8 cellular contexts compared by ENCODE assay signal in genomic region chr2:26299488-26300092, GRCh38. TPM values are rescaled to one million over a fixed set of nuclear protein-coding genes. Genes with fewer than 3 reads are reported as not detected.
A peak's percentile ranks its signal among the peaks of the same experiment; 100 is the strongest.
DNase-seq lines count a peak whose midpoint lies in the region; ATAC-seq and TF ChIP-seq lines count a peak whose summit lies in the region.

No MANE protein-coding gene starts in this region.

- H3K4me3 ChIP-seq in Peyer's patch, result peak overlapping the region; percentile 50 to 66 (median 56)

- H3K9me3 Mint-ChIP-seq in activated naive CD4-positive, alpha-beta T cell treated with anti-CD3 and anti-CD28 coated beads, Interleukin-2, amount 50 U/mL, for 72 hours, result no peaks in the 10 kb centered on the region
- no peaks in the 10 kb centered on the region for H3K9me3 Mint-ChIP-seq in endothelial cell (ENCODE audit: unreplicated experiment)

- no peak overlapping the region for H3K4me3 Mint-ChIP-seq in endothelial cell (ENCODE audit: unreplicated experiment)

- H3K27me3 ChIP-seq in Peyer's patch, result no peaks in the 10 kb centered on the region

- H3K27ac Mint-ChIP-seq in activated naive CD4-positive, alpha-beta T cell treated with anti-CD3 and anti-CD28 coated beads, Interleukin-2, amount 50 U/mL, for 72 hours, result no peak overlapping the region
- no peak overlapping the region for H3K27ac Mint-ChIP-seq in endothelial cell (ENCODE audit: unreplicated experiment)

- peak; percentile 54 to 63 for ATAC-seq in activated naive CD4-positive, alpha-beta T cell treated with anti-CD3 and anti-CD28 coated beads, Interleukin-2, amount 50 U/mL, for 72 hours
- ATAC-seq in HG03135 (IDR thresholded peaks at IDR 0.05; ENCODE audit: unreplicated experiment) (no peak), HG03280 (IDR thresholded peaks at IDR 0.05; ENCODE audit: unreplicated experiment) (no peak), HG03108 (IDR thresholded peaks at IDR 0.05; ENCODE audit: unreplicated experiment) (no peak)

- peaks cover 5% of the 10 kb centered on the region for H3K27me3 Mint-ChIP-seq in endothelial cell (ENCODE audit: unreplicated experiment)

- peaks cover 0 to 10% (median 7%) of the 10 kb centered on the region in 4 donors for H3K4me1 ChIP-seq in Peyer's patch

- H3K9me3 ChIP-seq in Peyer's patch, result no peaks in the 10 kb centered on the region

- peak in 1 of 2 donors; percentile 18 for DNase-seq in activated naive CD4-positive, alpha-beta T cell treated with anti-CD3 and anti-CD28 coated beads, Interleukin-2, amount 50 U/mL, for 72 hours (ENCODE audit: low spot score in 2 of 2)
- no peak for DNase-seq in activated naive CD4-positive, alpha-beta T cell treated with anti-CD3 and anti-CD28 coated beads, Interleukin-2, amount 50 U/mL, for 16 hours
- DNase-seq in Peyer's patch (peak in 2 of 3 donors; percentile 20 to 48), endothelial cell (ENCODE audit: low spot score) (peak; percentile 24), midbrain (lab: John Stamatoyannopoulos, UW) (peak; percentile 14)

- H3K4me1 Mint-ChIP-seq in endothelial cell (ENCODE audit: unreplicated experiment), result no peaks in the 10 kb centered on the region

- H3K36me3 ChIP-seq in Peyer's patch, result no peaks in the 10 kb centered on the region

- TF ChIP-seq POLR2A in Peyer's patch (IDR thresholded peaks at IDR 0.05), result no peak

- peak overlapping the region; percentile 63 to 76 (median 70) for H3K27ac ChIP-seq in Peyer's patch

- TF ChIP-seq CTCF in Peyer's patch (IDR thresholded peaks at IDR 0.05) (no peak), endothelial cell (IDR thresholded peaks at IDR 0.05; ENCODE audit: unreplicated experiment) (no peak)

- no peaks in the 10 kb centered on the region for H3K36me3 Mint-ChIP-seq in activated naive CD4-positive, alpha-beta T cell treated with anti-CD3 and anti-CD28 coated beads, Interleukin-2, amount 50 U/mL, for 72 hours
- no peaks in the 10 kb centered on the region for H3K36me3 Mint-ChIP-seq in endothelial cell (ENCODE audit: low read depth, unreplicated experiment)

RNA-seq across cellular contexts. Expression of gene SELENOI, which starts 46.4 kb away (rescaled TPM):
- 10 to 100 TPM; 24.4 to 45.0 TPM for total RNA-seq in activated naive CD4-positive, alpha-beta T cell treated with anti-CD3 and anti-CD28 coated beads, Interleukin-2, amount 50 U/mL, for 72 hours
- 10 to 100 TPM; 28.1 to 82.1 (median 51.2) TPM for total RNA-seq in Peyer's patch
- total RNA-seq in endothelial cell (ENCODE audit: unreplicated experiment), result 28.2 TPM

RNA-seq across cellular contexts. Expression of gene ADGRF3, which starts 47.0 kb away (rescaled TPM):
- total RNA-seq in activated naive CD4-positive, alpha-beta T cell treated with anti-CD3 and anti-CD28 coated beads, Interleukin-2, amount 50 U/mL, for 72 hours, result 1 to 10 TPM in 1 of 2 donors, under 1 TPM in 1; 0.57 to 7.5 TPM
- total RNA-seq in Peyer's patch (1 to 10 TPM in 1 of 4 donors, not detected in 3; 4.1 TPM), endothelial cell (ENCODE audit: unreplicated experiment) (4.9 TPM)

RNA-seq across cellular contexts. Expression of gene HADHB, which starts 54.9 kb away (rescaled TPM):
- 10 to 100 TPM; 60.8 to 74.1 TPM for total RNA-seq in activated naive CD4-positive, alpha-beta T cell treated with anti-CD3 and anti-CD28 coated beads, Interleukin-2, amount 50 U/mL, for 72 hours
- 100 to 1,000 TPM; 120 to 413 (median 251) TPM for total RNA-seq in Peyer's patch
- total RNA-seq in endothelial cell (ENCODE audit: unreplicated experiment), result 101 TPM

RNA-seq across cellular contexts. Expression of gene HADHA, which starts 55.2 kb away (rescaled TPM):
- total RNA-seq in activated naive CD4-positive, alpha-beta T cell treated with anti-CD3 and anti-CD28 coated beads, Interleukin-2, amount 50 U/mL, for 72 hours, result 100 to 1,000 TPM in 1 of 2 donors, 10 to 100 TPM in 1; 85.0 to 140 TPM
- total RNA-seq in Peyer's patch, result 100 to 1,000 TPM; 105 to 438 (median 267) TPM
- total RNA-seq in endothelial cell (ENCODE audit: unreplicated experiment), result 162 TPM

Comparison
In these comparisons a context has a peak if more than half of its experiments do, and no peak if none do; other contexts are left out.
1. ATAC-seq: peak in activated naive CD4-positive, alpha-beta T cell treated with anti-CD3 and anti-CD28 coated beads, Interleukin-2, amount 50 U/mL, for 72 hours (2 of 2); none in HG03135 (single experiment), HG03280 (single experiment) and HG03108 (single experiment).